Comparison of ENCODE assay signal across 20 cellular contexts in genomic region chr2:32424739-32425138, GRCh38.
"Had no signal": no experiment of that assay in that cellular context is flagged by ENCODE, and none has a peak within 500 bp of the region (broad histone marks: within the 10 kb centered on the region; RNA-seq: fewer than 3 reads in every experiment).

No MANE protein-coding gene starts in this region.

- H3K27ac ChIP-seq: cardiac muscle cell, epithelial cell of prostate, left ventricle myocardium inferior, uterus had no signal

- H3K4me1 ChIP-seq: uterus had no signal

- DNase-seq: activated CD4-positive, alpha-beta memory T cell treated with anti-CD3 and anti-CD28 coated beads, Interleukin-2, amount 10 ng/mL, durations not matched to agents 7 days and 5 days; activated CD4-positive, alpha-beta T cell treated with anti-CD3 and anti-CD28 coated beads for 48 hours; activated CD4-positive, CD25-positive, alpha-beta regulatory T cell; activated CD8-positive, alpha-beta memory T cell treated with anti-CD3 and anti-CD28 coated beads, Interleukin-2, amount 10 ng/mL, durations not matched to agents 7 days and 5 days; activated naive CD4-positive, alpha-beta T cell treated with anti-CD3 and anti-CD28 coated beads, Interleukin-2, amount 10 ng/mL, durations not matched to agents 7 days and 5 days; activated T-cell treated with anti-CD3 and anti-CD28 coated beads, Interleukin-2, amount 50 U/mL, for 1 hour; adrenal gland; head of caudate nucleus; left ventricle myocardium inferior; mucosa of descending colon; naive thymus-derived CD8-positive, alpha-beta T cell; stimulated activated CD8-positive, alpha-beta memory T cell treated with anti-CD3 and anti-CD28 coated beads, Interleukin-4, amount 100 ng/mL, for 48 hours; stimulated activated naive CD4-positive, alpha-beta T cell treated with Interleukin-2 at 50 U/mL for 16 hours; T-cell; T-helper 9 cell; uterus had no signal

- ATAC-seq: activated CD8-positive, alpha-beta memory T cell treated with anti-CD3 and anti-CD28 coated beads, Interleukin-2, amount 10 ng/mL, durations not matched to agents 7 days and 5 days; mucosa of descending colon; naive thymus-derived CD8-positive, alpha-beta T cell; T-cell had no signal

- H3K36me3 ChIP-seq: adrenal gland, cardiac muscle cell, left ventricle myocardium inferior, uterus had no signal

- FAIRE-seq: frontal cortex had no signal

- H3K4me3 ChIP-seq: adrenal gland, cardiac muscle cell, left ventricle myocardium inferior, mucosa of descending colon, tibial nerve, uterus had no signal

- H3K27me3 ChIP-seq: adrenal gland, cardiac muscle cell, tibial nerve, uterus had no signal

- H3K9me3 ChIP-seq: adrenal gland, left ventricle myocardium inferior, mucosa of descending colon, tibial nerve, uterus had no signal
